ENCODE assay signal across 1 cellular context in the genomic region with DNA sequence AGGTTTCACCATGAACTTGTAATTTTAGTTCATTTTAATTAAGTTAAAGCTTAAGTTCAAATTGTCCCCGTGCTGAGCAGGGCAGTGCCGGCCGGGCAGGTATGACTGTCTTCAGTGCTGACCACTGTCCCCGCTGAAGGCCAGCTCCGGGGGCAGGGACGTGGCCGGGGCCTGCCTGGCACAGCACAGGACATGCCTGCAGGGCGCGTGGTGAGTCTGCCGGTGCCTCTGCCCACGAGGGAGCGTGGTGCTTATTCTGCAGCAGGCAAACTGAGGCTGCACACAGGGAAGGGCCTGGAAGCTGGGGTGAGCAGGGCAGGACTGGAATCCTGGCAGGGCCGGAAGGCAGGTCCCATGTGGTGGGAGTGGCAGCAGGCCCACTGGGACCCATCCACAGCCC.
TF ChIP-seq lines count a peak whose summit lies in the region.

No MANE protein-coding gene starts in this region.

TF ChIP-seq in IMR-90, 13 proteins besides CTCF, POLR2A, EP300 and RAD21:
- no peak for TF ChIP-seq NFE2L2 (IDR thresholded peaks at IDR 0.05; ENCODE audit: low read depth, low read length)
TF ChIP-seq in IMR-90: peak in this region for 0.
